1 cellular context compared by ENCODE assay signal in the genomic region with DNA sequence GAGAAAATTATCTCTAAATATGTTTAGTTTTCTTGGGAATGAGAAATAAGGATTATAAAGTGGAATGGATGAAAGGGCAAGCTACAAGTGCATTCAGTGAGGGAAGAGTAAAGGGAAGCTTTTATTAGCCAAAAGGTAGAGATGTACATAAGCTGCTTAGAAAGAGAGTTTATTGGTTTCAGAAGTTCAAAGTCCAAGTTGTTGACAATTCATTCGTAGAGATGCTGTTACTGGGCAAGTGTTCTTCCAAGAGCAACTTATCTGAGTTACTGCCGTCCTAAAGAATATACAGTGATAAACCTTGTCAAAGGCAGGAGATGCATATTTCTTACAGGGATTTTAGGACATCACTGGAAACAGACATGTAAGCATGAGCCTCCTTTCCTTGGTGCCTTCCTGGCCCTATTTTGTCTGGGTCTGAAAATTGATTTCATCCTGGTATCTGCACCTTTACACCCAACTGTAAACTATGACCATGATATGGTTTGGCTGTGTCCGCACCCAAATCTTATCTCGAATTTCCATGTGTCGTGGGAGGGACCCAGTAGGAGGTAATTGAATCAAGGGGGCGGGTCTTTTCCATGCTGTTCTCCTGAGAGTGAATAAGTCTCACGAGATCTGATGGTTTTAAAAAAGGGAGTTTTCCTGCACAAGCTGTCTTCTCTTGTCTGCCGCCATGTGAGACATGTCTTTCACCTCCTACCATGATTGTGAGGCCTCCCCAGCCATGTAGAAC.
TF ChIP-seq lines count a peak whose summit lies in the region.

No MANE protein-coding gene starts in this region.

TF ChIP-seq in K562, 482 proteins besides CTCF, POLR2A, EP300 and RAD21 (continued from another document):
- TF ChIP-seq, protein P1, sequence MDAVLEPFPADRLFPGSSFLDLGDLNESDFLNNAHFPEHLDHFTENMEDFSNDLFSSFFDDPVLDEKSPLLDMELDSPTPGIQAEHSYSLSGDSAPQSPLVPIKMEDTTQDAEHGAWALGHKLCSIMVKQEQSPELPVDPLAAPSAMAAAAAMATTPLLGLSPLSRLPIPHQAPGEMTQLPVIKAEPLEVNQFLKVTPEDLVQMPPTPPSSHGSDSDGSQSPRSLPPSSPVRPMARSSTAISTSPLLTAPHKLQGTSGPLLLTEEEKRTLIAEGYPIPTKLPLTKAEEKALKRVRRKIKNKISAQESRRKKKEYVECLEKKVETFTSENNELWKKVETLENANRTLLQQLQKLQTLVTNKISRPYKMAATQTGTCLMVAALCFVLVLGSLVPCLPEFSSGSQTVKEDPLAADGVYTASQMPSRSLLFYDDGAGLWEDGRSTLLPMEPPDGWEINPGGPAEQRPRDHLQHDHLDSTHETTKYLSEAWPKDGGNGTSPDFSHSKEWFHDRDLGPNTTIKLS (IDR thresholded peaks at IDR 0.05; ENCODE audit: borderline replicate concordance, low read depth) = no peak
- TF ChIP-seq PTRF (tag; IDR thresholded peaks at IDR 0.05) (no peak), RBM25 (IDR thresholded peaks at IDR 0.05; ENCODE audit: low read depth, low read length, severe bottlenecking) (peak; percentile 1), NFIC (IDR thresholded peaks at IDR 0.05) (peak; percentile 29; the same call in 1 of the 2 replicates), ZNF197 (CRISPR knock-in tag; IDR thresholded peaks at IDR 0.05; ENCODE audit: low read depth) (no peak), CBX3 (IDR thresholded peaks at IDR 0.05; ENCODE audit: borderline replicate concordance in 1 of 2, low read length in 2 of 2) (peak in 1 of 2 experiments; percentile 12; a peak in 1 of 3 replicates), SAP30 (IDR thresholded peaks at IDR 0.05; ENCODE audit: borderline replicate concordance, insufficient read depth, low read depth, low read length, poor library complexity, severe bottlenecking) (no peak), ZNF695 (CRISPR knock-in tag; IDR thresholded peaks at IDR 0.05) (no peak), MAZ (CRISPR knock-in tag; conservative IDR thresholded peaks at IDR 0.05 in 1 of 2, IDR thresholded peaks at IDR 0.05 in 1 of 2) (no peak), NEUROD1 (IDR thresholded peaks at IDR 0.05; ENCODE audit: borderline replicate concordance, low read depth, low read length, partially characterized antibody) (no peak), JUND (IDR thresholded peaks at IDR 0.05; ENCODE audit: borderline replicate concordance, low read depth, low read length) (no peak), JUND (tag; IDR thresholded peaks at IDR 0.05; ENCODE audit: borderline replicate concordance, low read depth, low read length) (no peak), CCNT2 (IDR thresholded peaks at IDR 0.05; ENCODE audit: borderline replicate concordance, extremely low read depth, insufficient read length, low read depth, low read length) (no peak), CEBPG (CRISPR knock-in tag; IDR thresholded peaks at IDR 0.05) (no peak), CEBPG (tag; conservative IDR thresholded peaks at IDR 0.05 in 1 of 2, IDR thresholded peaks at IDR 0.05 in 1 of 2) (no peak), CREBBP (IDR thresholded peaks at IDR 0.05; ENCODE audit: low read depth, low read length) (no peak)
- TF ChIP-seq, protein P2, sequence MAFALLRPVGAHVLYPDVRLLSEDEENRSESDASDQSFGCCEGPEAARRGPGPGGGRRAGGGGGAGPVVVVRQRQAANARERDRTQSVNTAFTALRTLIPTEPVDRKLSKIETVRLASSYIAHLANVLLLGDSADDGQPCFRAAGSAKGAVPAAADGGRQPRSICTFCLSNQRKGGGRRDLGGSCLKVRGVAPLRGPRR (CRISPR knock-in tag; IDR thresholded peaks at IDR 0.05) = no peak
TF ChIP-seq in K562: peak in this region for 16.
